In genomic region chr5:126544087-126544740, GRCh38 we compare ENCODE assay signal across 9 cellular contexts. TPM values are rescaled to one million over a fixed set of nuclear protein-coding genes. Genes with fewer than 3 reads are reported as not detected.
DNase-seq lines count a peak whose midpoint lies in the region; ATAC-seq, FAIRE-seq and TF ChIP-seq lines count a peak whose summit lies in the region.
"Had no signal": no experiment of that assay in that cellular context is flagged by ENCODE, and none has a peak within 500 bp of the region (broad histone marks: within the 10 kb centered on the region; RNA-seq: fewer than 3 reads in every experiment).

No MANE protein-coding gene starts in this region.

- H3K9me3 ChIP-seq in keratinocyte (ENCODE audit: control insufficient read depth, low read depth, low read length): no peaks in the 10 kb centered on the region

- H3K9me1 ChIP-seq in keratinocyte (ENCODE audit: control insufficient read depth, extremely low read depth, insufficient read depth, low read length): no peaks in the 10 kb centered on the region

- dilution Hi-C loops in keratinocyte (cut with MboI; ENCODE audit: extremely low pct_ligation_motif_present, low sequenced_read_pairs): loop anchor here (10.0 kb wide), 1 partner anchor 199 kb away; no protein-coding TSS in a partner anchor

- H3K9me3 Mint-ChIP-seq in activated naive CD4-positive, alpha-beta T cell treated with anti-CD3 and anti-CD28 coated beads for 36 hours: no peaks in the 10 kb centered on the region
- no peaks in the 10 kb centered on the region for H3K9me3 Mint-ChIP-seq in activated T-helper 1 cell treated with anti-CD3 and anti-CD28 coated beads, Interleukin-12 subunit alpha, Interleukin-12 subunit beta, Interleukin-2, Interleukin-4 antibody, amounts not matched to agents 30 ng/mL and 10 ng/mL and 1 ng/mL, durations not matched to agents 14 hours and 24 hours and 36 hours

- no peak overlapping the region for H3K4me3 Mint-ChIP-seq in activated naive CD4-positive, alpha-beta T cell treated with anti-CD3 and anti-CD28 coated beads for 36 hours
- H3K4me3 Mint-ChIP-seq in activated T-helper 1 cell treated with anti-CD3 and anti-CD28 coated beads, Interleukin-12 subunit alpha, Interleukin-12 subunit beta, Interleukin-2, Interleukin-4 antibody, amounts not matched to agents 30 ng/mL and 10 ng/mL and 1 ng/mL, durations not matched to agents 14 hours and 24 hours and 36 hours: no peak overlapping the region

- WGBS in lower leg skin, 2 donors: 71 to 76% methylated on average over 12 of the region's 12 CpGs

- TF ChIP-seq POLR2A in lower leg skin (IDR thresholded peaks at IDR 0.05): no peak

- CTCF ChIA-PET in activated naive CD4-positive, alpha-beta T cell treated with anti-CD3 and anti-CD28 coated beads for 36 hours (lab: Charles Lee): interaction anchor here (0.6 to 14.5 kb wide), 9 partner anchors 11 to 207 kb away, joined by 3 to 202 read pairs (median 5); no protein-coding TSS in a partner anchor

- no peaks in the 10 kb centered on the region for H4K20me1 ChIP-seq in keratinocyte (ENCODE audit: control insufficient read depth, extremely low read depth, insufficient read depth, low read length)

- H3K36me3 ChIP-seq in keratinocyte (ENCODE audit: control insufficient read depth in 2 of 2, extremely low read depth in 1 of 2, insufficient read depth in 2 of 2, low read length in 2 of 2): peaks cover 9 to 16% of the 10 kb centered on the region in 2 experiments

- H3K4me2 ChIP-seq in keratinocyte (ENCODE audit: control insufficient read depth, extremely low read depth, insufficient read depth, low read depth, low read length): no peak overlapping the region

- no peaks in the 10 kb centered on the region for H3K4me1 ChIP-seq in keratinocyte (ENCODE audit: control insufficient read depth, extremely low read depth, insufficient read depth, low read length)
- H3K4me1 ChIP-seq: parathyroid adenoma had no signal

- peak; percentile 9 for FAIRE-seq in keratinocyte (lab: Jason Lieb, UNC)

- H2AFZ ChIP-seq in keratinocyte (ENCODE audit: control insufficient read depth, low read length): no peak overlapping the region
- H2AFZ ChIP-seq: parathyroid adenoma had no signal

- H3K9ac ChIP-seq in keratinocyte (ENCODE audit: control insufficient read depth, extremely low read depth, insufficient read depth, low read length): no peak overlapping the region
- H3K9ac ChIP-seq: parathyroid adenoma had no signal

- H3K79me2 ChIP-seq in keratinocyte (ENCODE audit: control insufficient read depth, insufficient read depth, low read length): no peaks in the 10 kb centered on the region
- H3K79me2 ChIP-seq: parathyroid adenoma had no signal

- TF ChIP-seq CTCF in keratinocyte (optimal IDR thresholded peaks at IDR 0.05 in 1 of 3, IDR thresholded peaks at IDR 0.05 in 1 of 3, conservative IDR thresholded peaks at IDR 0.05 in 1 of 3; ENCODE audit: extremely low read depth in 1 of 3, insufficient read depth in 2 of 3, low read length in 3 of 3): peak; percentile 48 to 66 (median 62)
- no peak for TF ChIP-seq CTCF in lower leg skin (IDR thresholded peaks at IDR 0.05)

- H3K4me1 Mint-ChIP-seq in activated naive CD4-positive, alpha-beta T cell treated with anti-CD3 and anti-CD28 coated beads for 36 hours (ENCODE audit: low read depth): no peaks in the 10 kb centered on the region
- H3K4me1 Mint-ChIP-seq in activated T-helper 1 cell treated with anti-CD3 and anti-CD28 coated beads, Interleukin-12 subunit alpha, Interleukin-12 subunit beta, Interleukin-2, Interleukin-4 antibody, amounts not matched to agents 30 ng/mL and 10 ng/mL and 1 ng/mL, durations not matched to agents 14 hours and 24 hours and 36 hours (ENCODE audit: low read depth): no peaks in the 10 kb centered on the region

- DNase-seq in COLO668 (lab: John Stamatoyannopoulos, UW; ENCODE audit: unreplicated experiment) (peak; percentile 23), NCI-H460 (ENCODE audit: extremely low read depth, low read depth) (peak; percentile 51), keratinocyte (ENCODE audit: low read depth, low spot score) (no peak), lower leg skin (ENCODE audit: low spot score in 2 of 2) (no peak)
- peak; percentile 68 for DNase-seq in activated naive CD4-positive, alpha-beta T cell treated with anti-CD3 and anti-CD28 coated beads for 36 hours
- no peak for DNase-seq in activated T-helper 1 cell treated with anti-CD3 and anti-CD28 coated beads, Interleukin-12 subunit alpha, Interleukin-12 subunit beta, Interleukin-2, Interleukin-4 antibody, amounts not matched to agents 30 ng/mL and 10 ng/mL and 1 ng/mL, durations not matched to agents 14 hours and 24 hours and 36 hours (ENCODE audit: low spot score)

- intact Hi-C loops in activated naive CD4-positive, alpha-beta T cell treated with anti-CD3 and anti-CD28 coated beads for 36 hours (cut with micrococcal nuclease): loop anchor here (1.0 kb wide), 2 partner anchors 57 to 948 kb away; no protein-coding TSS in a partner anchor
- intact Hi-C loops in lower leg skin (cut with DNase I; ENCODE audit: low total_unique reads): loop anchor here (10.0 kb wide), 1 partner anchor 61 kb away; the partner anchor contains the start of gene PHAX
- intact Hi-C loops in activated T-helper 1 cell treated with anti-CD3 and anti-CD28 coated beads, Interleukin-12 subunit alpha, Interleukin-12 subunit beta, Interleukin-2, Interleukin-4 antibody, amounts not matched to agents 30 ng/mL and 10 ng/mL and 1 ng/mL, durations not matched to agents 14 hours and 24 hours and 36 hours (cut with micrococcal nuclease): loop anchor here (2.0 kb wide), 1 partner anchor 949 kb away; no protein-coding TSS in a partner anchor

- no peaks in the 10 kb centered on the region for H3K27me3 ChIP-seq in keratinocyte (ENCODE audit: control insufficient read depth, extremely low read depth, insufficient read depth, low read length)

- H3K36me3 Mint-ChIP-seq in activated naive CD4-positive, alpha-beta T cell treated with anti-CD3 and anti-CD28 coated beads for 36 hours (ENCODE audit: low read depth): no peaks in the 10 kb centered on the region
- H3K36me3 Mint-ChIP-seq in activated T-helper 1 cell treated with anti-CD3 and anti-CD28 coated beads, Interleukin-12 subunit alpha, Interleukin-12 subunit beta, Interleukin-2, Interleukin-4 antibody, amounts not matched to agents 30 ng/mL and 10 ng/mL and 1 ng/mL, durations not matched to agents 14 hours and 24 hours and 36 hours (ENCODE audit: low read depth): no peaks in the 10 kb centered on the region

- H3K27me3 Mint-ChIP-seq in activated naive CD4-positive, alpha-beta T cell treated with anti-CD3 and anti-CD28 coated beads for 36 hours (ENCODE audit: low read depth): no peaks in the 10 kb centered on the region
- peaks cover 2% of the 10 kb centered on the region for H3K27me3 Mint-ChIP-seq in activated T-helper 1 cell treated with anti-CD3 and anti-CD28 coated beads, Interleukin-12 subunit alpha, Interleukin-12 subunit beta, Interleukin-2, Interleukin-4 antibody, amounts not matched to agents 30 ng/mL and 10 ng/mL and 1 ng/mL, durations not matched to agents 14 hours and 24 hours and 36 hours (ENCODE audit: insufficient read depth)

- H3K27ac Mint-ChIP-seq in activated naive CD4-positive, alpha-beta T cell treated with anti-CD3 and anti-CD28 coated beads for 36 hours: no peak overlapping the region
- no peak overlapping the region for H3K27ac Mint-ChIP-seq in activated T-helper 1 cell treated with anti-CD3 and anti-CD28 coated beads, Interleukin-12 subunit alpha, Interleukin-12 subunit beta, Interleukin-2, Interleukin-4 antibody, amounts not matched to agents 30 ng/mL and 10 ng/mL and 1 ng/mL, durations not matched to agents 14 hours and 24 hours and 36 hours

- no peak overlapping the region for H3K27ac ChIP-seq in keratinocyte (ENCODE audit: control insufficient read depth, insufficient read depth, low read length)
- H3K27ac ChIP-seq: parathyroid adenoma had no signal

- ATAC-seq in GM18519 (IDR thresholded peaks at IDR 0.05; ENCODE audit: low FRiP score, unreplicated experiment) (peak; percentile 75), HG02884 (IDR thresholded peaks at IDR 0.05; ENCODE audit: unreplicated experiment) (peak; percentile 66)

- H3K4me3 ChIP-seq in keratinocyte (ENCODE audit: control insufficient read depth in 2 of 3, extremely low read depth in 1 of 3, insufficient read depth in 2 of 3, low read depth in 1 of 3, low read length in 3 of 3) (no peak overlapping the region), lower leg skin (ENCODE audit: low read depth, poor library complexity, severe bottlenecking) (no peak overlapping the region)

RNA-seq across cellular contexts. Expression of gene ALDH7A1, which starts 50.8 kb away (rescaled TPM):
- total RNA-seq in NCI-H460 (2014; rRNA removed; shearing (Covaris generic)): 21.2 and 27.2 TPM in 2 replicates
- 27.1 and 38.6 TPM in 2 replicates for polyA plus RNA-seq in NCI-H460 (2014; cell fraction: nucleus; rRNA removed)
- 10 to 100 TPM; 10.3 to 11.3 TPM for total RNA-seq in activated naive CD4-positive, alpha-beta T cell treated with anti-CD3 and anti-CD28 coated beads for 36 hours
- 116 to 183 TPM (median 130 TPM) in 3 replicates for polyA plus RNA-seq in keratinocyte
- polyA plus RNA-seq in keratinocyte (2011; ENCODE audit: low read depth): 164 TPM
- 93.3 and 101 TPM in 2 replicates for polyA plus RNA-seq in keratinocyte (2011; cell fraction: cytosol; rRNA removed)
- polyA plus RNA-seq in keratinocyte (2011; cell fraction: nucleus; rRNA removed): 104 and 126 TPM in 2 replicates
- 86.3 and 147 TPM in 2 replicates for polyA plus RNA-seq in keratinocyte (2012; ENCODE audit: low replicate concordance)
- 56.5 to 107 TPM (median 75.8 TPM) in 3 replicates for polyA minus RNA-seq in keratinocyte
- polyA minus RNA-seq in keratinocyte (2011; cell fraction: cytosol; rRNA and poly(A)+ RNA removed): 40.9 TPM
- 35.5 and 73.5 TPM in 2 replicates for polyA minus RNA-seq in keratinocyte (2011; cell fraction: nucleus; rRNA and poly(A)+ RNA removed)
- 10 to 100 TPM; 26.1 to 36.2 (median 31.4) TPM for total RNA-seq in lower leg skin
- total RNA-seq in activated T-helper 1 cell treated with anti-CD3 and anti-CD28 coated beads, Interleukin-12 subunit alpha, Interleukin-12 subunit beta, Interleukin-2, Interleukin-4 antibody, amounts not matched to agents 30 ng/mL and 10 ng/mL and 1 ng/mL, durations not matched to agents 14 hours and 24 hours and 36 hours: 0.70 and 0.76 TPM in 2 replicates

RNA-seq across cellular contexts. Expression of gene PHAX, which starts 56.5 kb away (rescaled TPM):
- 46.8 and 62.6 TPM in 2 replicates for total RNA-seq in NCI-H460 (2014; rRNA removed; shearing (Covaris generic))
- polyA plus RNA-seq in NCI-H460 (2014; cell fraction: nucleus; rRNA removed): 15.2 and 21.8 TPM in 2 replicates
- 10 to 100 TPM; 34.9 to 37.2 TPM for total RNA-seq in activated naive CD4-positive, alpha-beta T cell treated with anti-CD3 and anti-CD28 coated beads for 36 hours
- polyA plus RNA-seq in keratinocyte: 42.7 to 86.4 TPM (median 63.0 TPM) in 3 replicates
- polyA plus RNA-seq in keratinocyte (2011; ENCODE audit: low read depth): 109 TPM
- 49.1 and 58.3 TPM in 2 replicates for polyA plus RNA-seq in keratinocyte (2011; cell fraction: cytosol; rRNA removed)
- 39.8 and 66.1 TPM in 2 replicates for polyA plus RNA-seq in keratinocyte (2011; cell fraction: nucleus; rRNA removed)
- 56.2 and 59.9 TPM in 2 replicates for polyA plus RNA-seq in keratinocyte (2012; ENCODE audit: low replicate concordance)
- 20.5 to 46.3 TPM (median 24.6 TPM) in 3 replicates for polyA minus RNA-seq in keratinocyte
- 25.1 TPM for polyA minus RNA-seq in keratinocyte (2011; cell fraction: cytosol; rRNA and poly(A)+ RNA removed)
- polyA minus RNA-seq in keratinocyte (2011; cell fraction: nucleus; rRNA and poly(A)+ RNA removed): 31.2 and 43.5 TPM in 2 replicates
- 10 to 100 TPM; 31.4 to 38.0 (median 36.3) TPM for total RNA-seq in lower leg skin
- total RNA-seq in activated T-helper 1 cell treated with anti-CD3 and anti-CD28 coated beads, Interleukin-12 subunit alpha, Interleukin-12 subunit beta, Interleukin-2, Interleukin-4 antibody, amounts not matched to agents 30 ng/mL and 10 ng/mL and 1 ng/mL, durations not matched to agents 14 hours and 24 hours and 36 hours: 46.6 and 52.9 TPM in 2 replicates

Comparison
In these comparisons a context has a peak if more than half of its experiments do, and no peak if none do; other contexts are left out.
1. DNase-seq: peak in COLO668 (single experiment), NCI-H460 (single experiment) and activated naive CD4-positive, alpha-beta T cell treated with anti-CD3 and anti-CD28 coated beads for 36 hours (single experiment); none in keratinocyte (single experiment), lower leg skin (0 of 2) and activated T-helper 1 cell treated with anti-CD3 and anti-CD28 coated beads, Interleukin-12 subunit alpha, Interleukin-12 subunit beta, Interleukin-2, Interleukin-4 antibody, amounts not matched to agents 30 ng/mL and 10 ng/mL and 1 ng/mL, durations not matched to agents 14 hours and 24 hours and 36 hours (single experiment).
2. CTCF ChIP-seq: peak in keratinocyte (3 of 3); none in lower leg skin (0 of 3).